In genomic region chr17:39001703-39002637, GRCh38 we compare ENCODE assay signal across 8 cellular contexts.
DNase-seq lines count a peak whose midpoint lies in the region; ATAC-seq and TF ChIP-seq lines count a peak whose summit lies in the region.

No MANE protein-coding gene starts in this region.

- H3K27me3 Mint-ChIP-seq in effector memory CD8-positive, alpha-beta T cell: peaks cover 42 to 53% of the 10 kb centered on the region in 2 donors

- peaks cover 0 to 5% of the 10 kb centered on the region in 2 donors for H3K27me3 ChIP-seq in mucosa of rectum (ENCODE audit: control insufficient read depth in 2 of 2, insufficient read depth in 2 of 2, low read length in 2 of 2)

- H3K36me3 ChIP-seq in mucosa of rectum (ENCODE audit: control insufficient read depth in 2 of 2, insufficient read depth in 2 of 2, low read length in 2 of 2): no peaks in the 10 kb centered on the region

- DNase-seq in AG09309 (ENCODE audit: low read depth) (peak; percentile 52), MV-4-11 (lab: John Stamatoyannopoulos, UW) (peak; percentile 18), NCI-H82 treated with DMSO at 0.1 percent for 48 hours (lab: John Stamatoyannopoulos, UW; ENCODE audit: unreplicated experiment) (no peak), NCI-H1436 treated with DMSO at 0.1 percent for 48 hours (lab: John Stamatoyannopoulos, UW) (no peak), NCI-H748 (lab: John Stamatoyannopoulos, UW; ENCODE audit: unreplicated experiment) (no peak), NCI-H2107 (lab: John Stamatoyannopoulos, UW) (no peak)
- no peak for DNase-seq in effector memory CD8-positive, alpha-beta T cell

- peaks cover 3 to 7% of the 10 kb centered on the region in 2 donors for H3K4me1 ChIP-seq in mucosa of rectum (ENCODE audit: control insufficient read depth in 2 of 2, insufficient read depth in 2 of 2, low read length in 2 of 2)

- TF ChIP-seq CTCF in AG09309 (IDR thresholded peaks at IDR 0.05; ENCODE audit: control insufficient read depth, insufficient read depth, low read depth, low read length, missing control alignments): no peak

- no peak for ATAC-seq in effector memory CD8-positive, alpha-beta T cell (replicated peaks)

- H3K4me3 ChIP-seq in AG09309 (ENCODE audit: control insufficient read depth, low read depth, low read length): no peak overlapping the region
- peak overlapping the region in 1 of 2 donors; percentile 7 for H3K4me3 ChIP-seq in mucosa of rectum (ENCODE audit: low read length in 2 of 2)

- H3K36me3 Mint-ChIP-seq in effector memory CD8-positive, alpha-beta T cell (ENCODE audit: insufficient read depth): peaks cover 2% of the 10 kb centered on the region

- peak overlapping the region; percentile 70 to 73 for H3K27ac ChIP-seq in mucosa of rectum (ENCODE audit: low read depth in 2 of 2, low read length in 2 of 2)

- H3K4me3 Mint-ChIP-seq in effector memory CD8-positive, alpha-beta T cell: no peak overlapping the region

- H3K9me3 ChIP-seq in mucosa of rectum (ENCODE audit: control insufficient read depth in 2 of 2, low read length in 2 of 2): no peaks in the 10 kb centered on the region

- peak overlapping the region; percentile 49 to 57 for H3K27ac Mint-ChIP-seq in effector memory CD8-positive, alpha-beta T cell

- H3K4me1 Mint-ChIP-seq in effector memory CD8-positive, alpha-beta T cell (ENCODE audit: low read depth in 2 of 2): peaks cover 6 to 9% of the 10 kb centered on the region in 2 donors

- H3K9ac ChIP-seq in mucosa of rectum (ENCODE audit: low read depth in 1 of 2, low read length in 2 of 2): no peak overlapping the region

- H3K9me3 Mint-ChIP-seq in effector memory CD8-positive, alpha-beta T cell: peaks cover 0 to 3% of the 10 kb centered on the region in 2 donors

Comparison
In these comparisons a context has a peak if more than half of its experiments do, and no peak if none do; other contexts are left out.
1. DNase-seq: peak in AG09309 (single experiment) and MV-4-11 (single experiment); none in effector memory CD8-positive, alpha-beta T cell (0 of 3), NCI-H82 treated with DMSO at 0.1 percent for 48 hours (single experiment), NCI-H1436 treated with DMSO at 0.1 percent for 48 hours (single experiment), NCI-H748 (single experiment) and NCI-H2107 (single experiment).